8 cellular contexts compared by ENCODE assay signal in genomic region chr17:70168044-70168978, GRCh38. TPM values are rescaled to one million over a fixed set of nuclear protein-coding genes. Genes with fewer than 3 reads are reported as not detected.
DNase-seq lines count a peak whose midpoint lies in the region; ATAC-seq, FAIRE-seq and TF ChIP-seq lines count a peak whose summit lies in the region.

No MANE protein-coding gene starts in this region.

- peak overlapping the region; percentile 70 for H3K4me3 Mint-ChIP-seq in activated naive CD4-positive, alpha-beta T cell treated with anti-CD3 and anti-CD28 coated beads for 36 hours

- RAD21 ChIA-PET in GM12878 (lab: Charles Lee; ENCODE audit: unreplicated experiment), result interaction anchor here (0.7 to 6.5 kb wide), 12 partner anchors 14 to 561 kb away, joined by 3 to 57 read pairs (median 3); no protein-coding TSS in a partner anchor

- H2AFZ ChIP-seq in GM12878 (ENCODE audit: control insufficient read depth, low read depth, low read length), result peak overlapping the region; percentile 59

- H3K27ac ChIP-seq in GM12878 (ENCODE audit: control insufficient read depth, insufficient read depth), result no peak overlapping the region
- no peak overlapping the region for H3K27ac ChIP-seq in iPS DF 6.9 (ENCODE audit: low read length)

- H3K79me2 ChIP-seq in GM12878 (ENCODE audit: control insufficient read depth, insufficient read depth, low read length), result no peaks in the 10 kb centered on the region

- no peaks in the 10 kb centered on the region for H3K36me3 Mint-ChIP-seq in activated naive CD4-positive, alpha-beta T cell treated with anti-CD3 and anti-CD28 coated beads for 36 hours (ENCODE audit: low read depth)

- no peak overlapping the region for H3K27ac Mint-ChIP-seq in activated naive CD4-positive, alpha-beta T cell treated with anti-CD3 and anti-CD28 coated beads for 36 hours

- H3K9ac ChIP-seq in GM12878 (ENCODE audit: control insufficient read depth, insufficient read depth, low read length), result no peak overlapping the region; the same call in 1 of the 2 replicates

- no peaks in the 10 kb centered on the region for H3K9me3 Mint-ChIP-seq in activated naive CD4-positive, alpha-beta T cell treated with anti-CD3 and anti-CD28 coated beads for 36 hours

- ATAC-seq in HG02885 (IDR thresholded peaks at IDR 0.05; ENCODE audit: poor library complexity, unreplicated experiment) (peak; percentile 39), GM12878 (peak; percentile 61), GM21367 (IDR thresholded peaks at IDR 0.05; ENCODE audit: unreplicated experiment) (no peak)

- H4K20me1 ChIP-seq in GM12878 (ENCODE audit: control insufficient read depth, insufficient read depth), result no peaks in the 10 kb centered on the region

- peaks cover 8% of the 10 kb centered on the region for H3K4me1 ChIP-seq in GM12878 (ENCODE audit: control insufficient read depth, insufficient read depth, low read length)
- H3K4me1 ChIP-seq in iPS DF 6.9 (ENCODE audit: control insufficient read depth, insufficient read depth, low read length), result no peaks in the 10 kb centered on the region; the same call in 1 of the 2 replicates

- H3K4me3 ChIP-seq in GM12878 (peak overlapping the region; percentile 38), iPS DF 6.9 (ENCODE audit: low read length) (peak overlapping the region; percentile 49; the same call in 1 of the 2 replicates)

- FAIRE-seq in GM12878 (lab: Jason Lieb, UNC), result peak; percentile 80

- peaks cover 61% of the 10 kb centered on the region for H3K27me3 Mint-ChIP-seq in activated naive CD4-positive, alpha-beta T cell treated with anti-CD3 and anti-CD28 coated beads for 36 hours (ENCODE audit: low read depth)

- TF ChIP-seq POLR2A in GM12878 (IDR thresholded peaks at IDR 0.05; ENCODE audit: low read depth, low read length), result no peak

- peaks cover 15% of the 10 kb centered on the region for H3K4me1 Mint-ChIP-seq in activated naive CD4-positive, alpha-beta T cell treated with anti-CD3 and anti-CD28 coated beads for 36 hours (ENCODE audit: low read depth)

- CTCF ChIA-PET in activated naive CD4-positive, alpha-beta T cell treated with anti-CD3 and anti-CD28 coated beads for 36 hours (lab: Charles Lee), result no interaction called here
- CTCF ChIA-PET in GM12878 (lab: Yijun Ruan, JAX), result interaction anchor here (0.6 to 5.4 kb wide), 18 partner anchors 15 to 599 kb away, joined by 3 to 47 read pairs (median 3); no protein-coding TSS in a partner anchor

- intact Hi-C loops in activated naive CD4-positive, alpha-beta T cell treated with anti-CD3 and anti-CD28 coated beads for 36 hours (cut with micrococcal nuclease), result loop anchor here (1.0 to 5.0 kb wide), 2 partner anchors 384 to 561 kb away; no protein-coding TSS in a partner anchor
- intact Hi-C loops in GM12878 (cut with micrococcal nuclease; ENCODE audit: unreplicated experiment), result loop anchor here (2.0 to 5.0 kb wide), 3 partner anchors 40 to 384 kb away; no protein-coding TSS in a partner anchor

- POLR2A ChIA-PET in GM12878 (lab: Charles Lee), result interaction anchor here (1.0 to 1.8 kb wide), 5 partner anchors 13 to 359 kb away, joined by 3 to 7 read pairs (median 4); no protein-coding TSS in a partner anchor

- H3K36me3 ChIP-seq in GM12878 (ENCODE audit: control insufficient read depth in 2 of 2, insufficient read depth in 2 of 2, low read length in 1 of 2) (no peaks in the 10 kb centered on the region), iPS DF 6.9 (ENCODE audit: control insufficient read depth, insufficient read depth, low read length) (no peaks in the 10 kb centered on the region)

- in situ Hi-C loops in GM12878 (cut with MboI), result no loop called here

- TF ChIP-seq EP300 in GM12878 (IDR thresholded peaks at IDR 0.05; ENCODE audit: borderline replicate concordance in 1 of 2, control insufficient read depth in 1 of 2, low read depth in 2 of 2, low read length in 2 of 2), result no peak

- H3K9me3 ChIP-seq in GM12878 (replicated peaks; ENCODE audit: control insufficient read depth, insufficient read depth, low read length), result no peaks in the 10 kb centered on the region
- no peaks in the 10 kb centered on the region for H3K9me3 ChIP-seq in iPS DF 6.9 (ENCODE audit: control insufficient read depth, insufficient read depth, low read length)

- peak; percentile 45 to 56 (median 47) for TF ChIP-seq CTCF in GM12878 (IDR thresholded peaks at IDR 0.05 in 2 of 3, conservative IDR thresholded peaks at IDR 0.05 in 1 of 3; ENCODE audit: control insufficient read depth in 2 of 3, extremely low read depth in 1 of 3, insufficient read depth in 1 of 3, low read depth in 3 of 3, low read length in 3 of 3)

- H3K4me2 ChIP-seq in GM12878 (ENCODE audit: control insufficient read depth, insufficient read depth), result peak overlapping the region; percentile 97

- SMC1A ChIA-PET in GM12878 (lab: Charles Lee; ENCODE audit: uncharacterized antibody, unreplicated experiment), result interaction anchor here (0.6 to 3.6 kb wide), 19 partner anchors 10 to 600 kb away, joined by 3 to 19 read pairs (median 3); no protein-coding TSS in a partner anchor

- peak; percentile 44 for DNase-seq in activated naive CD4-positive, alpha-beta T cell treated with anti-CD3 and anti-CD28 coated beads for 36 hours
- no peak for DNase-seq in activated naive CD4-positive, alpha-beta T cell (lab: John Stamatoyannopoulos, UW)
- DNase-seq in NCI-H748 (lab: John Stamatoyannopoulos, UW; ENCODE audit: unreplicated experiment), result peak; percentile 83
- no peak for DNase-seq in GM12878 (ENCODE audit: low read depth, low spot score)
- no peak for DNase-seq in iPS DF 6.9 (ENCODE audit: low read depth, low spot score)
- peak; percentile 90 for DNase-seq in pulmonary artery endothelial cell (ENCODE audit: low read depth, low spot score)

- peak; percentile 67 for TF ChIP-seq RAD21 in GM12878 (IDR thresholded peaks at IDR 0.05; ENCODE audit: insufficient read depth, low read depth, low read length)

- no TSS peak for BruUV-seq in GM12878 (replicated peaks; lab: Mats Ljungman, UMichigan)

- H3K27me3 ChIP-seq in GM12878 (replicated peaks in 1 of 2; ENCODE audit: control insufficient read depth in 2 of 2, insufficient read depth in 2 of 2, low read length in 1 of 2), result peaks cover 0 to 10% of the 10 kb centered on the region in 2 experiments; a peak in 1 of 4 replicates
- peaks cover 3% of the 10 kb centered on the region; the same call in 1 of the 2 replicates for H3K27me3 ChIP-seq in iPS DF 6.9 (ENCODE audit: control insufficient read depth, insufficient read depth, low read length)

- WGBS in GM12878 (ENCODE audit: insufficient coverage, insufficient replicate concordance, low lambda C conversion rate, missing lambda C conversion rate), result 15% methylated on average over 44 of the region's 45 CpGs
- WGBS in iPS DF 6.9 (ENCODE audit: insufficient coverage, insufficient read length), result no CpG with 5 or more reads among the region's 45 CpGs

TF ChIP-seq in GM12878, 131 proteins besides CTCF, POLR2A, EP300 and RAD21:
- TF ChIP-seq SMARCA5 (IDR thresholded peaks at IDR 0.05) (peak; percentile 36; the same call in 1 of the 2 replicates), NFXL1 (IDR thresholded peaks at IDR 0.05; ENCODE audit: borderline replicate concordance) (no peak), BHLHE40 (IDR thresholded peaks at IDR 0.05; ENCODE audit: borderline replicate concordance in 1 of 2, low read depth in 2 of 2, low read length in 1 of 2) (0 out of 4 replicates have a peak, but pooled peaks of 1 of the 2 experiments have one; percentile 8), IKZF1 (conservative IDR thresholded peaks at IDR 0.05) (peak; percentile 27; the same call in 1 of the 2 replicates)
TF ChIP-seq in GM12878: peak in this region for 3.

RNA-seq across cellular contexts. Expression of gene KCNJ2, which starts 1.0 kb away (rescaled TPM):
- total RNA-seq in activated naive CD4-positive, alpha-beta T cell treated with anti-CD3 and anti-CD28 coated beads for 36 hours, result not detected
- total RNA-seq in GM12878 (2013; cell fraction: nucleolus; rRNA removed), result 4.2 and 4.7 TPM in 2 replicates
- 6.3 and 8.2 TPM in 2 replicates for total RNA-seq in GM12878 (2014; rRNA removed)
- total RNA-seq in GM12878 (2014; rRNA removed; fragmentation: Illumina TruSeq; extraction: Trizol), result 8.0 and 8.6 TPM in 2 replicates
- 10.0 and 10.1 TPM in 2 replicates for total RNA-seq in GM12878 (2021)
- not detected for polyA plus RNA-seq in GM12878 (2011; ENCODE audit: low read depth)
- 2.3 and 2.6 TPM in 2 replicates for polyA plus RNA-seq in GM12878 (2011; rRNA removed)
- 1.6 and 2.1 TPM in 2 replicates for polyA plus RNA-seq in GM12878 (2011; cell fraction: cytosol; rRNA removed)
- 1.9 and 2.3 TPM in 2 replicates for polyA plus RNA-seq in GM12878 (2011; cell fraction: nucleus; rRNA removed)
- 0.03 and 0.08 TPM in 2 replicates for polyA plus RNA-seq in GM12878 (2012)
- 3.8 and 4.9 TPM in 2 replicates for polyA plus RNA-seq in GM12878 (2014; fragmentation: Illumina TruSeq; extraction: Trizol)
- 1 to 10 TPM; 1.6 to 3.0 TPM for polyA plus RNA-seq in GM12878 (2014; fragmentation: Nextera tagmentation; extraction: Ambion mirVana)
- 2.5 and 2.6 TPM in 2 replicates for polyA plus RNA-seq in GM12878 (2014; rRNA removed)
- polyA plus RNA-seq in GM12878 (2016; fragmentation: Nextera tagmentation; extraction: Ambion mirVana), result 1 to 10 TPM; 2.6 to 3.3 TPM
- polyA minus RNA-seq in GM12878 (2011; rRNA and poly(A)+ RNA removed), result 12.4 and 17.6 TPM in 2 replicates
- polyA minus RNA-seq in GM12878 (2011; cell fraction: cytosol; rRNA and poly(A)+ RNA removed), result 1.6 and 2.6 TPM in 2 replicates
- 2.9 and 4.6 TPM in 2 replicates for polyA minus RNA-seq in GM12878 (2011; cell fraction: nucleus; rRNA and poly(A)+ RNA removed)
- total RNA-seq in pulmonary artery endothelial cell, result 19.3 and 33.3 TPM in 2 replicates

Comparison
In these comparisons a context has a peak if more than half of its experiments do, and no peak if none do; other contexts are left out.
1. DNase-seq: peak in activated naive CD4-positive, alpha-beta T cell treated with anti-CD3 and anti-CD28 coated beads for 36 hours (single experiment), NCI-H748 (single experiment) and pulmonary artery endothelial cell (single experiment); none in activated naive CD4-positive, alpha-beta T cell (0 of 4), GM12878 (single experiment) and iPS DF 6.9 (single experiment).
2. RNA of gene KCNJ2, which starts 1.0 kb away (total RNA-seq): 19.3 to 33.3 TPM in pulmonary artery endothelial cell and 4.2 to 10.1 TPM in GM12878; not detected in activated naive CD4-positive, alpha-beta T cell treated with anti-CD3 and anti-CD28 coated beads for 36 hours; every median in the first group is over 4 times any median in the second.